8 cellular contexts compared by ENCODE assay signal in the genomic region with DNA sequence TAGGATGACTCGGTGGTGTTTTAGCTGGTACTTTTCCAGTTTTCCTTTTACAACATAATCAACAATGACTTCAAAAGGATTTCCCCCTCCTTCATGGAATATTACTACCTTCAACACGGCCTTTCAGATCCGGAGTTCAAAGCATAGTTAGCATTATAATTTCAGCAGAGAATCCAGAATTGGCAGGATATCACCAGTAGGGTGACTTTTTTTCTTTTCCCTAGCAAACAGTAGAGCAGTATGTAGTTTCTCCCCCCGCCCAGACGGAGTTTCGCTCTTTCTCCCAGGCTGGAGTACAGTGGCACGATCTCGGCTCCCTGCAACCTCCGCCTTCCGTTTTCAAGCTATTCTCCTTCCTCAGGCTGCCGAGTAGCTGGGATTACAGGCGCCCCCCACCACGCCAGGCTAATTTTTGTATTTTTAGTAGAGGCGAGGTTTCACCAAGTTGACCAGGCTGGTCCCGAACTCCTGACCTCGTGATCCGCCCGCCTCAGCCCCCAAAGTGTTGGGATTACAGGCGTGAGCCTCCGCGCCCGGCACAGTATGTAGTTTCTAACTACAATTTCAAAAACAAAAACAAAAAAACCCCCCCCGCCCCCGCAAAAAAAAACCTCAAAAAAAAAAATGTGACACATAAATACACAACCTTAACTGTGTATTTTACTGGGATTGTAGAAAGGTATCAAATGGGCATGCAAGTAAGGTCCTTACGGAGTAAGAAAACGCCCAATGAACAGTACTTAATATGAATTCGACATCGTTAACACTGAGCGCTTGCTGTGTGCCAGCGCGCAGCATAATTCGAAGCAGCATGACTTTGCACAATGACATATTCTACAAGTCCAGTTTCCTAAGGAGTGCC. TPM values are rescaled to one million over a fixed set of nuclear protein-coding genes. Genes with fewer than 3 reads are reported as not detected.
DNase-seq lines count a peak whose midpoint lies in the region; ATAC-seq, FAIRE-seq and TF ChIP-seq lines count a peak whose summit lies in the region.

No MANE protein-coding gene starts in this region.

- H2AFZ ChIP-seq in DND-41 (ENCODE audit: low read depth, low read length) (peak overlapping the region; percentile 76), keratinocyte (ENCODE audit: control insufficient read depth, low read length) (peak overlapping the region; percentile 92)

- peak; percentile 71 for DNase-seq in DND-41
- peak; percentile 58 for DNase-seq in NCI-H2171 (lab: John Stamatoyannopoulos, UW)
- peak; percentile 28 for DNase-seq in activated B cell treated with CpG ODN at 0.5 μM for 24 hours
- peak; percentile 57 for DNase-seq in central memory CD4-positive, alpha-beta T cell
- no peak for DNase-seq in keratinocyte (ENCODE audit: low read depth, low spot score)
- peak; percentile 27 to 48 for DNase-seq in stimulated activated CD4-positive, alpha-beta T cell treated with anti-CD3 and anti-CD28 coated beads, Interleukin-12 subunit alpha, Interleukin-12 subunit beta, amount 100 ng/mL, for 24 hours (ENCODE audit: low read depth in 2 of 2)

- H4K20me1 ChIP-seq in DND-41 (ENCODE audit: insufficient read depth, low read length) = 0 out of 2 replicates have a peak, but pooled peaks cover 1% of the 10 kb centered on the region
- no peaks in the 10 kb centered on the region for H4K20me1 ChIP-seq in keratinocyte (ENCODE audit: control insufficient read depth, extremely low read depth, insufficient read depth, low read length)

- H3K27me3 Mint-ChIP-seq in activated B cell treated with CpG ODN at 0.5 μM for 24 hours = no peaks in the 10 kb centered on the region

- POLR2A ChIA-PET in activated B cell treated with CpG ODN at 0.5 μM for 24 hours (lab: Charles Lee) = interaction anchor here (0.6 to 8.4 kb wide), 36 partner anchors 10 to 1944 kb away, joined by 3 to 364 read pairs (median 6); a partner anchor contains a TSS

- H3K9me1 ChIP-seq in keratinocyte (ENCODE audit: control insufficient read depth, extremely low read depth, insufficient read depth, low read length) = no peaks in the 10 kb centered on the region

- ATAC-seq in DND-41 (ENCODE audit: insufficient read depth, low read depth) (peak; percentile 22), HG02588 (IDR thresholded peaks at IDR 0.05; ENCODE audit: unreplicated experiment) (peak; percentile 4), activated B cell treated with CpG ODN at 0.5 μM for 24 hours (ENCODE audit: low read depth) (peak; percentile 14), HG02852 (IDR thresholded peaks at IDR 0.05; ENCODE audit: unreplicated experiment) (no peak)

- H3K79me2 ChIP-seq in DND-41 (ENCODE audit: insufficient read depth, low read length) (peaks cover 34% of the 10 kb centered on the region), keratinocyte (ENCODE audit: control insufficient read depth, insufficient read depth, low read length) (peaks cover 29% of the 10 kb centered on the region)

- H3K4me3 ChIP-seq in DND-41 (ENCODE audit: low read depth in 1 of 2, low read length in 2 of 2) (peak overlapping the region; percentile 28 to 64), keratinocyte (ENCODE audit: control insufficient read depth in 2 of 3, extremely low read depth in 1 of 3, insufficient read depth in 2 of 3, low read depth in 1 of 3, low read length in 3 of 3) (peak overlapping the region; percentile 48 to 71 (median 70))

- dilution Hi-C loops in keratinocyte (cut with MboI; ENCODE audit: extremely low pct_ligation_motif_present, low sequenced_read_pairs) = no loop called here

- H3K9ac ChIP-seq in DND-41 (ENCODE audit: low read depth, low read length) (peak overlapping the region; percentile 74), keratinocyte (ENCODE audit: control insufficient read depth, extremely low read depth, insufficient read depth, low read length) (peak overlapping the region; percentile 96)

- H3K4me3 Mint-ChIP-seq in activated B cell treated with CpG ODN at 0.5 μM for 24 hours = peak overlapping the region; percentile 97

- H3K9me3 ChIP-seq in DND-41 (ENCODE audit: insufficient read depth, low read length, severe bottlenecking) = no peaks in the 10 kb centered on the region
- no peaks in the 10 kb centered on the region for H3K9me3 ChIP-seq in keratinocyte (ENCODE audit: control insufficient read depth, low read depth, low read length)

- peak overlapping the region; percentile 100 for H3K27ac ChIP-seq in DND-41 (ENCODE audit: low read length)
- peak overlapping the region; percentile 94 for H3K27ac ChIP-seq in keratinocyte (ENCODE audit: control insufficient read depth, insufficient read depth, low read length)

- FAIRE-seq in keratinocyte (lab: Jason Lieb, UNC) = no peak

- peaks cover 3% of the 10 kb centered on the region; the same call in 1 of the 2 replicates for H3K36me3 ChIP-seq in DND-41 (ENCODE audit: insufficient read depth, low read length)
- H3K36me3 ChIP-seq in keratinocyte (ENCODE audit: control insufficient read depth in 2 of 2, extremely low read depth in 1 of 2, insufficient read depth in 2 of 2, low read length in 2 of 2) = peaks cover under 1 to 2% of the 10 kb centered on the region in 2 experiments

- H3K4me2 ChIP-seq in DND-41 (ENCODE audit: insufficient read depth, low read length) (peak overlapping the region; percentile 62), keratinocyte (ENCODE audit: control insufficient read depth, extremely low read depth, insufficient read depth, low read depth, low read length) (peak overlapping the region; percentile 93)

- H3K36me3 Mint-ChIP-seq in activated B cell treated with CpG ODN at 0.5 μM for 24 hours (ENCODE audit: low read depth) = peaks cover 35% of the 10 kb centered on the region

- H3K27me3 ChIP-seq in DND-41 (ENCODE audit: insufficient read depth, low read length, poor library complexity) (no peaks in the 10 kb centered on the region), keratinocyte (ENCODE audit: control insufficient read depth, extremely low read depth, insufficient read depth, low read length) (no peaks in the 10 kb centered on the region)

- H3K4me1 Mint-ChIP-seq in activated B cell treated with CpG ODN at 0.5 μM for 24 hours = peaks cover 44% of the 10 kb centered on the region

- CTCF ChIA-PET in activated B cell treated with CpG ODN at 0.5 μM for 24 hours (lab: Charles Lee) = interaction anchor here (1.8 to 5.3 kb wide), 5 partner anchors 19 to 208 kb away, joined by 4 to 34 read pairs (median 14); a partner anchor contains a TSS

- intact Hi-C loops in activated B cell treated with CpG ODN at 0.5 μM for 24 hours (cut with micrococcal nuclease) = loop anchor here (1.0 to 10.0 kb wide), 5 partner anchors 19 to 1741 kb away; a partner anchor contains a TSS

- H3K9me3 Mint-ChIP-seq in activated B cell treated with CpG ODN at 0.5 μM for 24 hours = no peaks in the 10 kb centered on the region

- TF ChIP-seq CTCF in DND-41 (IDR thresholded peaks at IDR 0.05; ENCODE audit: borderline replicate concordance, extremely low read depth, low read length, poor library complexity, severe bottlenecking) (peak; percentile 56), activated B cell treated with CpG ODN at 0.5 μM for 24 hours (IDR thresholded peaks at IDR 0.05) (no peak), keratinocyte (optimal IDR thresholded peaks at IDR 0.05 in 1 of 3, IDR thresholded peaks at IDR 0.05 in 1 of 3, conservative IDR thresholded peaks at IDR 0.05 in 1 of 3; ENCODE audit: extremely low read depth in 1 of 3, insufficient read depth in 2 of 3, low read length in 3 of 3) (peak in 1 of 3 experiments; percentile 15)

- H3K27ac Mint-ChIP-seq in activated B cell treated with CpG ODN at 0.5 μM for 24 hours = peak overlapping the region; percentile 99

- H3K4me1 ChIP-seq in DND-41 (ENCODE audit: insufficient read depth, low read length) = peaks cover 40% of the 10 kb centered on the region
- H3K4me1 ChIP-seq in keratinocyte (ENCODE audit: control insufficient read depth, extremely low read depth, insufficient read depth, low read length) = peaks cover 8% of the 10 kb centered on the region

RNA-seq across cellular contexts. Expression of a gene that starts 1.5 kb away (rescaled TPM):
- 37.1 and 37.6 TPM in 2 replicates for total RNA-seq in activated B cell treated with CpG ODN at 0.5 μM for 24 hours
- polyA plus RNA-seq in keratinocyte = 22.6 to 66.1 TPM (median 23.9 TPM) in 3 replicates
- polyA plus RNA-seq in keratinocyte (2011; ENCODE audit: low read depth) = 124 TPM
- polyA plus RNA-seq in keratinocyte (2011; cell fraction: cytosol; rRNA removed) = 27.6 and 35.7 TPM in 2 replicates
- 10.5 and 17.3 TPM in 2 replicates for polyA plus RNA-seq in keratinocyte (2011; cell fraction: nucleus; rRNA removed)
- 19.2 and 36.5 TPM in 2 replicates for polyA plus RNA-seq in keratinocyte (2012; ENCODE audit: low replicate concordance)
- 1.1 to 8.0 TPM (median 3.2 TPM) in 3 replicates for polyA minus RNA-seq in keratinocyte
- 8.1 TPM for polyA minus RNA-seq in keratinocyte (2011; cell fraction: cytosol; rRNA and poly(A)+ RNA removed)
- 2.3 and 5.4 TPM in 2 replicates for polyA minus RNA-seq in keratinocyte (2011; cell fraction: nucleus; rRNA and poly(A)+ RNA removed)

RNA-seq across cellular contexts. Expression of a gene that starts 30.4 kb away (rescaled TPM):
- total RNA-seq in activated B cell treated with CpG ODN at 0.5 μM for 24 hours = 424 and 428 TPM in 2 replicates
- polyA plus RNA-seq in keratinocyte = 84.3 to 220 TPM (median 179 TPM) in 3 replicates
- 315 TPM for polyA plus RNA-seq in keratinocyte (2011; ENCODE audit: low read depth)
- 137 and 170 TPM in 2 replicates for polyA plus RNA-seq in keratinocyte (2011; cell fraction: cytosol; rRNA removed)
- polyA plus RNA-seq in keratinocyte (2011; cell fraction: nucleus; rRNA removed) = 143 and 243 TPM in 2 replicates
- 122 and 335 TPM in 2 replicates for polyA plus RNA-seq in keratinocyte (2012; ENCODE audit: low replicate concordance)
- 70.5 to 206 TPM (median 92.8 TPM) in 3 replicates for polyA minus RNA-seq in keratinocyte
- polyA minus RNA-seq in keratinocyte (2011; cell fraction: cytosol; rRNA and poly(A)+ RNA removed) = 182 TPM
- 95.7 and 181 TPM in 2 replicates for polyA minus RNA-seq in keratinocyte (2011; cell fraction: nucleus; rRNA and poly(A)+ RNA removed)
